Comparison of ENCODE assay signal across 8 cellular contexts in the genomic region with DNA sequence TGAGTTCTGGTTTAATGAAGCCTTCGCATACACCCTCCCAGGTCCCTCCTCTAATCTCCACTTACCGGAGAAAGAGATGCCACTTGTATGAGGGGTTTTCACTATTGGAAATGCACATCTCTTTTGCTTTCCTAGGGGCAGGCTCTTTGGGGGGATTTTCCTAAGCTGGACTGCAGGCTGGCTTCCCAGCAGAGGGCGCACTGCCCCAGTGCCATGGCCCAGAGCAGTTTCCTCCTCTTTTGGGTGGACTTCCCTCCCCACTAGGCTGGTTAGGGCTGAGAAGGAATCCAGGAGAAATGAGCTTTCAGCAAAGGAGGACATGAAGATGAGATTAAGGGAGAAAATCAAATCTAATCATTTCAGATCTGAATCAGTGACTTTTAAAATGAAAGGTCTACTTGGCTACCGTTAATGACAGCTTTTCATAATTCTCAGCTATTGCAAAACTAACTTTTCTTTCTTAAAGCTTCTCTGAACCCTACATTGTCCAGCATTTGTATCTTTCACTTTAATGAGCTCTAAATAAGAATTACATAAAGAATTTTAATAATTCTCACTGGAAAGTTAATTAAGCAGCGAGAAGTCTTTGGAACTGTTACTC.
DNase-seq lines count a peak whose midpoint lies in the region; ATAC-seq and TF ChIP-seq lines count a peak whose summit lies in the region.

No MANE protein-coding gene starts in this region.

- no peak overlapping the region for H3K9ac ChIP-seq in SK-N-MC (ENCODE audit: insufficient read length)

- TF ChIP-seq CTCF in fibroblast of villous mesenchyme (IDR thresholded peaks at IDR 0.05; ENCODE audit: insufficient read depth, low read depth, low read length) (peak; percentile 89), vagina (IDR thresholded peaks at IDR 0.05) (peak in 1 of 3 experiments; percentile 34)

- H3K9me3 ChIP-seq in SK-N-MC (ENCODE audit: low read depth, low read length) (no peaks in the 10 kb centered on the region), vagina (no peaks in the 10 kb centered on the region)

- H3K4me1 ChIP-seq in vagina = no peaks in the 10 kb centered on the region

- peak; percentile 67 for ATAC-seq in GM18511 (IDR thresholded peaks at IDR 0.05; ENCODE audit: unreplicated experiment)
- peak; percentile 54 for ATAC-seq in HG03571 (IDR thresholded peaks at IDR 0.05; ENCODE audit: unreplicated experiment)

- H3K27ac ChIP-seq in SK-N-MC (no peak overlapping the region), vagina (no peak overlapping the region)

- intact Hi-C loops in vagina (cut with DNase I) = no loop called here

- H3K36me3 ChIP-seq in SK-N-MC (ENCODE audit: insufficient read depth, low read length) (no peaks in the 10 kb centered on the region), vagina (no peaks in the 10 kb centered on the region)

- H3K27me3 ChIP-seq in vagina = no peaks in the 10 kb centered on the region

- DNase-seq in COR-L47 (lab: John Stamatoyannopoulos, UW) = peak; percentile 22
- DNase-seq in SK-N-MC (ENCODE audit: low read depth, low spot score) = peak; percentile 1
- DNase-seq in fibroblast of villous mesenchyme (ENCODE audit: low read depth) = peak; percentile 35
- peak; percentile 68 for DNase-seq in retina
- no peak for DNase-seq in NCI-H2171 treated with DMSO at 0.1 percent for 48 hours (lab: John Stamatoyannopoulos, UW)
- no peak for DNase-seq in vagina (ENCODE audit: extremely low spot score in 2 of 2)

- H3K4me3 ChIP-seq in SK-N-MC (no peak overlapping the region), fibroblast of villous mesenchyme (ENCODE audit: low read depth, low read length) (no peak overlapping the region), vagina (no peak overlapping the region)

- TF ChIP-seq POLR2A in vagina (IDR thresholded peaks at IDR 0.05) = no peak

Comparison
In these comparisons a context has a peak if more than half of its experiments do, and no peak if none do; other contexts are left out.
1. DNase-seq: peak in COR-L47 (single experiment), SK-N-MC (single experiment), fibroblast of villous mesenchyme (single experiment) and retina (single experiment); none in NCI-H2171 treated with DMSO at 0.1 percent for 48 hours (single experiment) and vagina (0 of 2).